1 cellular context compared by ENCODE assay signal in the genomic region with DNA sequence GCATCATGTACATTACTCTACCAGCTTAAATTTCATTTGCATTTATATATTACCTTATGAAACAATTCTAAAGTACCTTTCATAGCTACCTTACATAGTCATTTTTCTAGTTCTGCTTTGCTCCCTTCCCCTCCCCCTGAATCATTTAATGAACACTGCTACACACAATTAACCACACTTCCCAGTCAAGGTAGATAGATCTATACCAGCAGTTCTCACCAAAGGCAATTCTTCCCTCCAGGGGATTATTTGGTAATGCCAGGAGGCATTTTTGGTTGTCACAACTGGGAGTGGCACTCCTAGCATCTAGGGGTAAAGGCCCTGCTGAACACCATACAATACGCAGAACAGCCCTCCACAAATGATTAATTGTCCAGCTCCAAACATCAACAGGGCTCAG.
TF ChIP-seq lines count a peak whose summit lies in the region.

No MANE protein-coding gene starts in this region.

TF ChIP-seq in HepG2, 621 proteins besides CTCF, POLR2A, EP300 and RAD21:
- TF ChIP-seq, protein P1, sequence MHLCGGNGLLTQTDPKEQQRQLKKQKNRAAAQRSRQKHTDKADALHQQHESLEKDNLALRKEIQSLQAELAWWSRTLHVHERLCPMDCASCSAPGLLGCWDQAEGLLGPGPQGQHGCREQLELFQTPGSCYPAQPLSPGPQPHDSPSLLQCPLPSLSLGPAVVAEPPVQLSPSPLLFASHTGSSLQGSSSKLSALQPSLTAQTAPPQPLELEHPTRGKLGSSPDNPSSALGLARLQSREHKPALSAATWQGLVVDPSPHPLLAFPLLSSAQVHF (CRISPR knock-in tag; IDR thresholded peaks at IDR 0.05) = 0 out of 2 replicates have a peak, but pooled peaks have one; percentile 40
- TF ChIP-seq SIX4 (CRISPR knock-in tag; IDR thresholded peaks at IDR 0.05) = no peak
- TF ChIP-seq U2AF1 (optimal IDR thresholded peaks at IDR 0.05; ENCODE audit: low read depth, low read length) = no peak
